In the genomic region with DNA sequence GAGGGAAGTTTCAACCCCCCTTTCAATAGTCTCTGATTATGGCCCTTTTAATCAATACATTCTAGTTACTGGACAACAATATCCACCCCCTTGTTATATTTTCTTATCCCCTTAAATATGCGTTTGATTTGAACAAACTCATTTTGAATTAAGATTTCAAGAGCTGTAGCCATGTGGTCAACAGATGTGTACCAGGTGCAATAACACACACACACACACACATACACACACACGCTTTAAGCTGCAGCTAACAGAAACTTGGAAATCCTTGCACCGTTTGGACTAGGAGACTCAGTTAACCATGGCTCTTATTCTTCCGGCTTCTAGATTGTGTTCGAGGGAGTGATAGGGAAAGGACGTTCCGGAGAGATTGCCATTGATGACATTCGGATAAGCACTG, we compare ENCODE assay signal across 13 cellular contexts.
"Had no signal": no experiment of that assay in that cellular context is flagged by ENCODE, and none has a peak within 500 bp of the region (broad histone marks: within the 10 kb centered on the region; RNA-seq: fewer than 3 reads in every experiment).

No MANE protein-coding gene starts in this region.

- DNase-seq: activated CD4-positive, alpha-beta T cell treated with anti-CD3 and anti-CD28 coated beads, Interleukin-2, amount 50 U/mL, for 1 hour; activated naive CD4-positive, alpha-beta T cell treated with Interleukin-2 at 50 U/mL for 16 hours; kidney glomerular epithelial cell; left ventricle myocardium superior; mesendoderm; nephron progenitor cell; spleen; testis; upper lobe of right lung had no signal

- H3K36me3 ChIP-seq: cardiac muscle cell had no signal

- H3K27ac ChIP-seq: cardiac muscle cell, spleen, testis had no signal

- H3K9me3 ChIP-seq: spleen, testis, upper lobe of right lung had no signal

- H3K4me1 Mint-ChIP-seq: activated T-helper 17 cell treated with anti-CD3 and anti-CD28 coated beads, Interleukin-2, amount 50 U/mL, for 72 hours had no signal

- H3K4me3 Mint-ChIP-seq: activated T-helper 17 cell treated with anti-CD3 and anti-CD28 coated beads, Interleukin-2, amount 50 U/mL, for 72 hours; nephron progenitor cell; stimulated activated naive CD8-positive, alpha-beta T cell treated with anti-CD3 and anti-CD28 coated beads, Interleukin-15, Interleukin-2, amounts not matched to agents 100 ng/mL and 50 ng/mL, for 24 hours; T-helper 2 cell treated with Interferon-gamma antibody and Interleukin-4, amounts not matched to agents 5 μg/mL and 100 μg/mL, for 36 hours had no signal

- H3K9me3 Mint-ChIP-seq: activated T-helper 17 cell treated with anti-CD3 and anti-CD28 coated beads, Interleukin-2, amount 50 U/mL, for 72 hours; nephron progenitor cell; stimulated activated naive CD8-positive, alpha-beta T cell treated with anti-CD3 and anti-CD28 coated beads, Interleukin-15, Interleukin-2, amounts not matched to agents 100 ng/mL and 50 ng/mL, for 24 hours; T-helper 2 cell treated with Interferon-gamma antibody and Interleukin-4, amounts not matched to agents 5 μg/mL and 100 μg/mL, for 36 hours had no signal

- H3K4me1 ChIP-seq: testis had no signal

- H3K27me3 ChIP-seq: cardiac muscle cell, testis, upper lobe of right lung had no signal

- H3K27ac Mint-ChIP-seq: activated T-helper 17 cell treated with anti-CD3 and anti-CD28 coated beads, Interleukin-2, amount 50 U/mL, for 72 hours; nephron progenitor cell; stimulated activated naive CD8-positive, alpha-beta T cell treated with anti-CD3 and anti-CD28 coated beads, Interleukin-15, Interleukin-2, amounts not matched to agents 100 ng/mL and 50 ng/mL, for 24 hours; T-helper 2 cell treated with Interferon-gamma antibody and Interleukin-4, amounts not matched to agents 5 μg/mL and 100 μg/mL, for 36 hours had no signal

- ATAC-seq: activated T-helper 17 cell treated with anti-CD3 and anti-CD28 coated beads, Interleukin-2, amount 50 U/mL, for 72 hours; left ventricle myocardium superior; upper lobe of right lung had no signal

- H3K4me3 ChIP-seq: cardiac muscle cell, spleen, testis, upper lobe of right lung had no signal
